Comparison of ENCODE assay signal across 2 cellular contexts in the genomic region with DNA sequence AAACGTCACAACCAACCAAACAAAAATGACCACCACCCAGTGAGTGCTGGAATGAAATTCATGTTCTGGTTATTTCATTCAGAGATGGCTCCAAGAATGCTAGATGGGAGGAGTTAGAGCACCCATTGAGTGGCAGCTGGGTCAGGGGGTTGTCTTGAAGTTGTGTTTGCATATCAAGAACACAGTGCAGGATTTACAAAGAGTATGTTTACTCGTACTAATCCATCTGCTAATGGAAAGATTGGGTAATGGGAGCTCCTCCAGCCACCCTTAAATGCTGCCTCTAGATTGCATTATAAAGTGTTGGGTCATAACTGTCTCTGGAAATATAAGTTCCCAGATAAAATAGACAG.
TF ChIP-seq lines count a peak whose summit lies in the region.

No MANE protein-coding gene starts in this region.

TF ChIP-seq in HEK293, 187 proteins besides CTCF, POLR2A, EP300 and RAD21 (continued from another document):
- TF ChIP-seq, protein P1, sequence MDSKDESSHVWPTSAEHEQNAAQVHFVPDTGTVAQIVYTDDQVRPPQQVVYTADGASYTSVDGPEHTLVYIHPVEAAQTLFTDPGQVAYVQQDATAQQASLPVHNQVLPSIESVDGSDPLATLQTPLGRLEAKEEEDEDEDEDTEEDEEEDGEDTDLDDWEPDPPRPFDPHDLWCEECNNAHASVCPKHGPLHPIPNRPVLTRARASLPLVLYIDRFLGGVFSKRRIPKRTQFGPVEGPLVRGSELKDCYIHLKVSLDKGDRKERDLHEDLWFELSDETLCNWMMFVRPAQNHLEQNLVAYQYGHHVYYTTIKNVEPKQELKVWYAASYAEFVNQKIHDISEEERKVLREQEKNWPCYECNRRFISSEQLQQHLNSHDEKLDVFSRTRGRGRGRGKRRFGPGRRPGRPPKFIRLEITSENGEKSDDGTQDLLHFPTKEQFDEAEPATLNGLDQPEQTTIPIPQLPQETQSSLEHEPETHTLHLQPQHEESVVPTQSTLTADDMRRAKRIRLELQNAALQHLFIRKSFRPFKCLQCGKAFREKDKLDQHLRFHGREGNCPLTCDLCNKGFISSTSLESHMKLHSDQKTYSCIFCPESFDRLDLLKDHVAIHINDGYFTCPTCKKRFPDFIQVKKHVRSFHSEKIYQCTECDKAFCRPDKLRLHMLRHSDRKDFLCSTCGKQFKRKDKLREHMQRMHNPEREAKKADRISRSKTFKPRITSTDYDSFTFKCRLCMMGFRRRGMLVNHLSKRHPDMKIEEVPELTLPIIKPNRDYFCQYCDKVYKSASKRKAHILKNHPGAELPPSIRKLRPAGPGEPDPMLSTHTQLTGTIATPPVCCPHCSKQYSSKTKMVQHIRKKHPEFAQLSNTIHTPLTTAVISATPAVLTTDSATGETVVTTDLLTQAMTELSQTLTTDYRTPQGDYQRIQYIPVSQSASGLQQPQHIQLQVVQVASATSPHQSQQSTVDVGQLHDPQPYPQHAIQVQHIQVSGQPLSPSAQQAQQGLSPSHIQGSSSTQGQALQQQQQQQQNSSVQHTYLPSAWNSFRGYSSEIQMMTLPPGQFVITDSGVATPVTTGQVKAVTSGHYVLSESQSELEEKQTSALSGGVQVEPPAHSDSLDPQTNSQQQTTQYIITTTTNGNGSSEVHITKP (tag by site-specific recombination; IDR thresholded peaks at IDR 0.05), result no peak
- TF ChIP-seq ZBTB17 (tag by site-specific recombination; IDR thresholded peaks at IDR 0.05), result 0 out of 2 replicates have a peak, but pooled peaks have one; percentile 23

TF ChIP-seq in neural cell, 6 proteins besides CTCF, POLR2A, EP300 and RAD21 (continued from another document):
- TF ChIP-seq, protein P2, sequence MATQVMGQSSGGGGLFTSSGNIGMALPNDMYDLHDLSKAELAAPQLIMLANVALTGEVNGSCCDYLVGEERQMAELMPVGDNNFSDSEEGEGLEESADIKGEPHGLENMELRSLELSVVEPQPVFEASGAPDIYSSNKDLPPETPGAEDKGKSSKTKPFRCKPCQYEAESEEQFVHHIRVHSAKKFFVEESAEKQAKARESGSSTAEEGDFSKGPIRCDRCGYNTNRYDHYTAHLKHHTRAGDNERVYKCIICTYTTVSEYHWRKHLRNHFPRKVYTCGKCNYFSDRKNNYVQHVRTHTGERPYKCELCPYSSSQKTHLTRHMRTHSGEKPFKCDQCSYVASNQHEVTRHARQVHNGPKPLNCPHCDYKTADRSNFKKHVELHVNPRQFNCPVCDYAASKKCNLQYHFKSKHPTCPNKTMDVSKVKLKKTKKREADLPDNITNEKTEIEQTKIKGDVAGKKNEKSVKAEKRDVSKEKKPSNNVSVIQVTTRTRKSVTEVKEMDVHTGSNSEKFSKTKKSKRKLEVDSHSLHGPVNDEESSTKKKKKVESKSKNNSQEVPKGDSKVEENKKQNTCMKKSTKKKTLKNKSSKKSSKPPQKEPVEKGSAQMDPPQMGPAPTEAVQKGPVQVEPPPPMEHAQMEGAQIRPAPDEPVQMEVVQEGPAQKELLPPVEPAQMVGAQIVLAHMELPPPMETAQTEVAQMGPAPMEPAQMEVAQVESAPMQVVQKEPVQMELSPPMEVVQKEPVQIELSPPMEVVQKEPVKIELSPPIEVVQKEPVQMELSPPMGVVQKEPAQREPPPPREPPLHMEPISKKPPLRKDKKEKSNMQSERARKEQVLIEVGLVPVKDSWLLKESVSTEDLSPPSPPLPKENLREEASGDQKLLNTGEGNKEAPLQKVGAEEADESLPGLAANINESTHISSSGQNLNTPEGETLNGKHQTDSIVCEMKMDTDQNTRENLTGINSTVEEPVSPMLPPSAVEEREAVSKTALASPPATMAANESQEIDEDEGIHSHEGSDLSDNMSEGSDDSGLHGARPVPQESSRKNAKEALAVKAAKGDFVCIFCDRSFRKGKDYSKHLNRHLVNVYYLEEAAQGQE (IDR thresholded peaks at IDR 0.05; ENCODE audit: borderline replicate concordance), result no peak
